12 cellular contexts compared by ENCODE assay signal in the genomic region with DNA sequence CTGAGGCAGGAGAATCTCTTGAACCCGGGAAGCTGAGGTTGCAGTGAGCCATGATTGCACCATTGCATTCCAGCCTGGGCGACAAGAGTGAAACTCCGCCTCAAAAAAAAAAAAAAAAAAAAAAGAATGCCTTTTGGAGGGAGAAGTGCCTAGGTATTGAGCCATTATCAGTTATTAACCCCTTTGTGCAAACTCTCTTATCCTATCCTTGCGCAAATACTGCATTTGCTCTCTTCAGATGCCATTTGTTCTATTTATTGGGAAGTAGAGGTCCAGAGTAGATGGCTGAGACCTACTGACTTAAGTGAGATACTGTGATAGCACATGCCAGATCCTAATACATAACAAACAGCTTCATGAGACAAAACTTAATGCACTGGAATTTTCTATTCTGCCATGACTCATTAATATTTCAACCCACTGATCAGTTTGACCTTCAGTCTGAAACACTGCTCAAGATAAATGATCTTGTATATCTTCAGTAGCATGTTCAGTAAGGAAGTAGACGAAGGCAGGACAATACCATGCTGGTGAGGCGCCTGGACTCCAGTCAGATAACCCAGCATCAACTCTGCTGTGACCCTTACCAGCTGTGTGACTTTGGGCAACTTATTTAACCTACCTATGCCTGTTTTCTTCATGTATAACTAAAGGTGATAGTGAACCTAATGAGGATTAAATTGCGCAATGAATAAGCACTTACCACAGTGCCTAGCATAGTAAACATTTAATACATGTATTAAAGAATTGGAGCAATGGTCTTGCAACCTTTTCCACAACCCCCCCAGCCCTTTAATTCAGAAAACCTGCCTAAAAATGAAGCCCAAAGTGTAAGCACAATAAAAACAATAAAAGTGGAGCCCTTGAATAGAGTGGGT. TPM values are rescaled to one million over a fixed set of nuclear protein-coding genes. Genes with fewer than 3 reads are reported as not detected.
DNase-seq lines count a peak whose midpoint lies in the region; ATAC-seq, FAIRE-seq and TF ChIP-seq lines count a peak whose summit lies in the region.
"Had no signal": no experiment of that assay in that cellular context is flagged by ENCODE, and none has a peak within 500 bp of the region (broad histone marks: within the 10 kb centered on the region; RNA-seq: fewer than 3 reads in every experiment).

No MANE protein-coding gene starts in this region.

- ATAC-seq in activated T-cell treated with anti-CD3 and anti-CD28 coated beads, Interleukin-2, amount 50 U/mL, for 72 hours (replicated peaks in 1 of 2) = no peak
- ATAC-seq in Panc1 = no peak
- ATAC-seq in stimulated activated memory B cell treated with anti-CD40 and anti-IgM and Interleukin-4, amounts not matched to agents 10 μg/mL and 1 μg/mL and 100 μg/mL, for 72 hours = no peak

- 91% methylated on average over 6 of the region's 7 CpGs; no CpG with 5 or more reads in 1 of the 2 experiments for WGBS in H1 (ENCODE audit: extremely low coverage in 1 of 2, insufficient coverage in 1 of 2, insufficient read length in 1 of 2, insufficient replicate concordance in 2 of 2, low coverage in 1 of 2, low lambda C conversion rate in 2 of 2, missing lambda C conversion rate in 1 of 2), 2 experiments

- H3K4me2 ChIP-seq in H1 (ENCODE audit: insufficient read depth in 1 of 2, low read depth in 2 of 2, low read length in 2 of 2) = no peak overlapping the region

- TF ChIP-seq RAD21 in H1 (IDR thresholded peaks at IDR 0.05 in 1 of 2, conservative IDR thresholded peaks at IDR 0.05 in 1 of 2; ENCODE audit: low read depth in 2 of 2, low read length in 2 of 2) = no peak

- H3K9ac ChIP-seq in H1 (replicated peaks in 1 of 4; ENCODE audit: extremely low read depth in 1 of 4, low read depth in 3 of 4, low read length in 3 of 4) = no peak overlapping the region

- no peak overlapping the region for H4K91ac ChIP-seq in H1 (replicated peaks; ENCODE audit: insufficient read length, low read length)

- H2BK120ac ChIP-seq in H1 (replicated peaks; ENCODE audit: low read depth, low read length) = no peak overlapping the region

- H3K4me1 Mint-ChIP-seq in activated T-cell treated with anti-CD3 and anti-CD28 coated beads, Interleukin-2, amount 50 U/mL, for 72 hours (ENCODE audit: low read depth) = peaks cover 43% of the 10 kb centered on the region
- H3K4me1 Mint-ChIP-seq in stimulated activated memory B cell treated with anti-CD40 and anti-IgM and Interleukin-4, amounts not matched to agents 10 μg/mL and 1 μg/mL and 100 μg/mL, for 72 hours = peaks cover 44% of the 10 kb centered on the region

- no peak overlapping the region for H2BK12ac ChIP-seq in H1 (ENCODE audit: low read depth, low read length)

- no TSS peak for BruUV-seq in Panc1 (replicated peaks; lab: Mats Ljungman, UMichigan)

- H2BK15ac ChIP-seq in H1 (ENCODE audit: low read length) = no peak overlapping the region

- H4K5ac ChIP-seq in H1 (ENCODE audit: insufficient read length, low read depth, low read length) = no peak overlapping the region

- peak overlapping the region; percentile 11 for H3K27ac Mint-ChIP-seq in activated T-cell treated with anti-CD3 and anti-CD28 coated beads, Interleukin-2, amount 50 U/mL, for 72 hours
- H3K27ac Mint-ChIP-seq in stimulated activated memory B cell treated with anti-CD40 and anti-IgM and Interleukin-4, amounts not matched to agents 10 μg/mL and 1 μg/mL and 100 μg/mL, for 72 hours = peak overlapping the region; percentile 32
- H3K27ac Mint-ChIP-seq: mesothelial cell of epicardium had no signal

- in situ Hi-C loops in Panc1 (cut with HindIII; ENCODE audit: low pct_unique_long_range_greater_than_20kb, low sequenced_read_pairs) = no loop called here

- no peak overlapping the region for H3K4ac ChIP-seq in H1 (replicated peaks; ENCODE audit: insufficient read length, low read depth, low read length)

- no peak overlapping the region for H3K23ac ChIP-seq in H1 (ENCODE audit: insufficient read length)

- no peaks in the 10 kb centered on the region for H3K23me2 ChIP-seq in H1 (ENCODE audit: low read depth, low read length)

- CTCF ChIA-PET in Panc1 (lab: Charles Lee) = interaction anchor here (0.6 kb wide), 1 partner anchor 127 kb away, joined by 3 read pairs; a partner anchor contains a TSS
- CTCF ChIA-PET in H1 (lab: Charles Lee; ENCODE audit: partially characterized antibody) = interaction anchor here (0.8 kb wide), 1 partner anchor 48 kb away, joined by 4 read pairs; a partner anchor contains a TSS

- FAIRE-seq in H1 (lab: Jason Lieb, UNC) = no peak
- no peak for FAIRE-seq in RCC 7860 (lab: Jason Lieb, UNC)

- no peak overlapping the region for H3K4me3 ChIP-seq in Panc1 (ENCODE audit: low read depth in 2 of 2, low read length in 2 of 2)
- H3K4me3 ChIP-seq in H1 (ENCODE audit: extremely low read depth in 1 of 4, insufficient read depth in 2 of 4, low read depth in 3 of 4, low read length in 4 of 4) = no peak overlapping the region
- H3K4me3 ChIP-seq: coronary artery had no signal

- H3K14ac ChIP-seq in H1 (ENCODE audit: insufficient read length) = no peak overlapping the region

- H3K79me1 ChIP-seq in H1 (ENCODE audit: low read depth, low read length) = 0 out of 2 replicates have a peak, but pooled peaks cover 3% of the 10 kb centered on the region

- TF ChIP-seq POLR2A in H1 (IDR thresholded peaks at IDR 0.05; ENCODE audit: control extremely low read depth in 1 of 2, low read depth in 2 of 2, low read length in 2 of 2) = no peak

- intact Hi-C loops in Panc1 (cut with micrococcal nuclease; ENCODE audit: unreplicated experiment) = loop anchor here (2.0 kb wide), 1 partner anchor 190 kb away; no protein-coding TSS in a partner anchor

- H3K9me3 ChIP-seq in Panc1 (ENCODE audit: control insufficient read depth, insufficient read depth, low read depth, low read length) (no peaks in the 10 kb centered on the region), H1 (ENCODE audit: insufficient read depth in 2 of 2, low read depth in 1 of 2, low read length in 1 of 2) (no peaks in the 10 kb centered on the region)

- H3K27me3 ChIP-seq in Panc1 (ENCODE audit: control insufficient read depth, insufficient read depth, low read length) (no peaks in the 10 kb centered on the region), H1 (replicated peaks in 1 of 4; ENCODE audit: control insufficient read depth in 3 of 4, extremely low read depth in 1 of 4, insufficient read depth in 3 of 4, low read length in 3 of 4) (no peaks in the 10 kb centered on the region)

- no peak overlapping the region for H3K56ac ChIP-seq in H1 (replicated peaks; ENCODE audit: insufficient read length, low read depth, low read length)

- H3K27me3 Mint-ChIP-seq in activated T-cell treated with anti-CD3 and anti-CD28 coated beads, Interleukin-2, amount 50 U/mL, for 72 hours (ENCODE audit: low read depth) = no peaks in the 10 kb centered on the region
- H3K27me3 Mint-ChIP-seq in stimulated activated memory B cell treated with anti-CD40 and anti-IgM and Interleukin-4, amounts not matched to agents 10 μg/mL and 1 μg/mL and 100 μg/mL, for 72 hours = no peaks in the 10 kb centered on the region
- H3K27me3 Mint-ChIP-seq: progenitor cell of endocrine pancreas had no signal

- TF ChIP-seq CTCF in Panc1 (IDR thresholded peaks at IDR 0.05) = no peak
- no peak for TF ChIP-seq CTCF in H1 (IDR thresholded peaks at IDR 0.05; ENCODE audit: control extremely low read depth in 1 of 3, insufficient read depth in 1 of 3, low read depth in 1 of 3, low read length in 3 of 3)

- H2AFZ ChIP-seq in H1 (ENCODE audit: low read length) = no peak overlapping the region

- H3K9me3 Mint-ChIP-seq in activated T-cell treated with anti-CD3 and anti-CD28 coated beads, Interleukin-2, amount 50 U/mL, for 72 hours = no peaks in the 10 kb centered on the region
- no peaks in the 10 kb centered on the region for H3K9me3 Mint-ChIP-seq in stimulated activated memory B cell treated with anti-CD40 and anti-IgM and Interleukin-4, amounts not matched to agents 10 μg/mL and 1 μg/mL and 100 μg/mL, for 72 hours
- H3K9me3 Mint-ChIP-seq: mesothelial cell of epicardium had no signal

- H2BK5ac ChIP-seq in H1 (ENCODE audit: low read depth, low read length) = no peak overlapping the region

- no peaks in the 10 kb centered on the region; the same call in 1 of the 2 replicates for H3K36me3 ChIP-seq in Panc1 (ENCODE audit: control insufficient read depth, insufficient read depth, low read length)
- H3K36me3 ChIP-seq in H1 (ENCODE audit: control insufficient read depth in 2 of 4, insufficient read depth in 4 of 4, low read length in 3 of 4) = peaks cover 0 to 24% (median 1%) of the 10 kb centered on the region in 4 experiments; a peak in 1 of 8 replicates

- no peak for TF ChIP-seq EP300 in H1 (IDR thresholded peaks at IDR 0.05; ENCODE audit: borderline replicate concordance in 1 of 2, low read depth in 2 of 2, low read length in 2 of 2)

- H3K4me1 ChIP-seq in Panc1 (ENCODE audit: control insufficient read depth, insufficient read depth, low read length) (peaks cover 19% of the 10 kb centered on the region), H1 (replicated peaks in 1 of 4; ENCODE audit: control insufficient read depth in 3 of 4, insufficient read depth in 4 of 4, low read length in 3 of 4) (no peaks in the 10 kb centered on the region)

- peaks cover 0 to 49% of the 10 kb centered on the region in 2 experiments; a peak in 2 of 4 replicates for H3K79me2 ChIP-seq in H1 (ENCODE audit: control insufficient read depth in 1 of 2, insufficient read depth in 2 of 2, low read length in 2 of 2)

- no peak for DNase-seq in activated T-cell treated with anti-CD3 and anti-CD28 coated beads, Interleukin-2, amount 50 U/mL, for 72 hours
- DNase-seq in activated T-cell treated with anti-CD3 and anti-CD28 coated beads for 4 hours (no peak), Panc1 (ENCODE audit: low read depth, low spot score) (no peak), H1 (ENCODE audit: low read depth in 1 of 2, low spot score in 2 of 2) (no peak), RCC 7860 (ENCODE audit: low spot score) (no peak), T1000 (lab: John Stamatoyannopoulos, UW) (no peak), GM03348 (ENCODE audit: low spot score) (no peak)
- DNase-seq: activated CD4-positive, alpha-beta T cell treated with anti-CD3 and anti-CD28 coated beads, Interleukin-2, amount 50 U/mL, for 48 hours had no signal

- H3K36me3 Mint-ChIP-seq in activated T-cell treated with anti-CD3 and anti-CD28 coated beads, Interleukin-2, amount 50 U/mL, for 72 hours (ENCODE audit: insufficient read depth in 2 of 2) = peaks cover 11 to 24% of the 10 kb centered on the region in 2 donors
- H3K36me3 Mint-ChIP-seq in stimulated activated memory B cell treated with anti-CD40 and anti-IgM and Interleukin-4, amounts not matched to agents 10 μg/mL and 1 μg/mL and 100 μg/mL, for 72 hours = peaks cover 31% of the 10 kb centered on the region

- H3K27ac ChIP-seq in Panc1 (ENCODE audit: low read length) (peak overlapping the region; percentile 70), H1 (ENCODE audit: low read depth, low read length) (no peak overlapping the region)

- H4K8ac ChIP-seq in H1 (ENCODE audit: extremely low read depth, insufficient read depth, low read length) = no peak overlapping the region

- peaks cover 2 to 15% of the 10 kb centered on the region in 2 experiments for H4K20me1 ChIP-seq in H1 (replicated peaks in 1 of 2; ENCODE audit: control insufficient read depth in 1 of 2, insufficient read depth in 2 of 2, low read length in 2 of 2)

- POLR2A ChIA-PET in Panc1 (lab: Charles Lee) = interaction anchor here (0.5 kb wide), 2 partner anchors 8 to 58 kb away, joined by 6 to 7 read pairs; no protein-coding TSS in a partner anchor
- POLR2A ChIA-PET in H1 (lab: Charles Lee; ENCODE audit: partially characterized antibody) = interaction anchor here (0.6 to 2.2 kb wide), 6 partner anchors 18 to 131 kb away, joined by 4 to 8 read pairs (median 4); a partner anchor contains a TSS

- H3K18ac ChIP-seq in H1 (ENCODE audit: extremely low read depth, low read length) = no peak overlapping the region

- no peak overlapping the region for H2AK5ac ChIP-seq in H1 (ENCODE audit: low read depth, low read length)

- no peak overlapping the region for H3K4me3 Mint-ChIP-seq in activated T-cell treated with anti-CD3 and anti-CD28 coated beads, Interleukin-2, amount 50 U/mL, for 72 hours
- H3K4me3 Mint-ChIP-seq in stimulated activated memory B cell treated with anti-CD40 and anti-IgM and Interleukin-4, amounts not matched to agents 10 μg/mL and 1 μg/mL and 100 μg/mL, for 72 hours = no peak overlapping the region
- H3K4me3 Mint-ChIP-seq: mesothelial cell of epicardium had no signal

- no peak overlapping the region for H2BK20ac ChIP-seq in H1 (ENCODE audit: low read length)

RNA-seq across cellular contexts. Expression of a gene that starts 5.7 kb away (rescaled TPM):
- total RNA-seq in activated T-cell treated with anti-CD3 and anti-CD28 coated beads, Interleukin-2, amount 50 U/mL, for 72 hours = 1 to 10 TPM; 6.0 to 6.6 TPM
- total RNA-seq in Panc1 (2021; ENCODE audit: unreplicated experiment) = 8.2 TPM
- polyA plus RNA-seq in Panc1 (2012; ENCODE audit: insufficient read length) = 8.3 TPM
- total RNA-seq in H1 (2021; fragmentation: NEBNext Ultra II Directional; extraction: Animal tissue kit (Norgen Biotek cat#: 25700)) = 27.5 and 30.0 TPM in 2 replicates
- 12.2 and 13.1 TPM in 2 replicates for polyA plus RNA-seq in H1 (2011; rRNA removed)
- 19.4 TPM for polyA plus RNA-seq in H1 (2011; cell fraction: cytosol; rRNA removed)
- polyA plus RNA-seq in H1 (2011; cell fraction: nucleus; rRNA removed) = 8.6 TPM
- polyA plus RNA-seq in H1 (2012, experiment 1 of 2) = 15.7 to 25.0 TPM (median 17.1 TPM) in 4 replicates
- 5.3 TPM for polyA plus RNA-seq in H1 (2012, experiment 2 of 2)
- polyA plus RNA-seq in H1 (2013, experiment 1 of 2) = 14.7 TPM
- polyA plus RNA-seq in H1 (2013, experiment 2 of 2) = 14.4 TPM
- 4.5 and 5.9 TPM in 2 replicates for polyA minus RNA-seq in H1 (2011; rRNA and poly(A)+ RNA removed)
- 10.2 TPM for polyA minus RNA-seq in H1 (2011; cell fraction: cytosol; rRNA and poly(A)+ RNA removed)
- 10.3 TPM for polyA minus RNA-seq in H1 (2011; cell fraction: nucleus; rRNA and poly(A)+ RNA removed)

RNA-seq across cellular contexts. Expression of a gene that starts 20.2 kb away (rescaled TPM):
- total RNA-seq in activated T-cell treated with anti-CD3 and anti-CD28 coated beads, Interleukin-2, amount 50 U/mL, for 72 hours = 10 to 100 TPM; 41.6 to 52.7 TPM
- 51.4 TPM for total RNA-seq in Panc1 (2021; ENCODE audit: unreplicated experiment)
- 24.6 TPM for polyA plus RNA-seq in Panc1 (2012; ENCODE audit: insufficient read length)
- 23.7 and 24.5 TPM in 2 replicates for total RNA-seq in H1 (2021; fragmentation: NEBNext Ultra II Directional; extraction: Animal tissue kit (Norgen Biotek cat#: 25700))
- polyA plus RNA-seq in H1 (2011; rRNA removed) = 10.0 and 10.6 TPM in 2 replicates
- 12.6 TPM for polyA plus RNA-seq in H1 (2011; cell fraction: cytosol; rRNA removed)
- 6.7 TPM for polyA plus RNA-seq in H1 (2011; cell fraction: nucleus; rRNA removed)
- polyA plus RNA-seq in H1 (2012, experiment 1 of 2) = 3.7 to 12.2 TPM (median 11.4 TPM) in 4 replicates
- 3.4 TPM for polyA plus RNA-seq in H1 (2012, experiment 2 of 2)
- polyA plus RNA-seq in H1 (2013, experiment 1 of 2) = 23.5 TPM
- polyA plus RNA-seq in H1 (2013, experiment 2 of 2) = 25.9 TPM
- 10.0 and 11.1 TPM in 2 replicates for polyA minus RNA-seq in H1 (2011; rRNA and poly(A)+ RNA removed)
- 8.4 TPM for polyA minus RNA-seq in H1 (2011; cell fraction: cytosol; rRNA and poly(A)+ RNA removed)
- polyA minus RNA-seq in H1 (2011; cell fraction: nucleus; rRNA and poly(A)+ RNA removed) = 10.4 TPM

RNA-seq across cellular contexts. Expression of a gene that starts 20.4 kb away (rescaled TPM):
- 100 to 1,000 TPM; 217 to 225 TPM for total RNA-seq in activated T-cell treated with anti-CD3 and anti-CD28 coated beads, Interleukin-2, amount 50 U/mL, for 72 hours
- total RNA-seq in Panc1 (2021; ENCODE audit: unreplicated experiment) = 136 TPM
- polyA plus RNA-seq in Panc1 (2012; ENCODE audit: insufficient read length) = 167 TPM
- 230 and 233 TPM in 2 replicates for total RNA-seq in H1 (2021; fragmentation: NEBNext Ultra II Directional; extraction: Animal tissue kit (Norgen Biotek cat#: 25700))
- polyA plus RNA-seq in H1 (2011; rRNA removed) = 79.0 and 138 TPM in 2 replicates
- polyA plus RNA-seq in H1 (2011; cell fraction: cytosol; rRNA removed) = 220 TPM
- polyA plus RNA-seq in H1 (2011; cell fraction: nucleus; rRNA removed) = 27.1 TPM
- polyA plus RNA-seq in H1 (2012, experiment 1 of 2) = 382 to 464 TPM (median 426 TPM) in 4 replicates
- polyA plus RNA-seq in H1 (2012, experiment 2 of 2) = 104 TPM
- 619 TPM for polyA plus RNA-seq in H1 (2013, experiment 1 of 2)
- 686 TPM for polyA plus RNA-seq in H1 (2013, experiment 2 of 2)
- polyA minus RNA-seq in H1 (2011; rRNA and poly(A)+ RNA removed) = 61.5 and 70.8 TPM in 2 replicates
- polyA minus RNA-seq in H1 (2011; cell fraction: cytosol; rRNA and poly(A)+ RNA removed) = 48.9 TPM
- 24.0 TPM for polyA minus RNA-seq in H1 (2011; cell fraction: nucleus; rRNA and poly(A)+ RNA removed)

RNA-seq across cellular contexts. Expression of a gene that starts 42.0 kb away (rescaled TPM):
- total RNA-seq in activated T-cell treated with anti-CD3 and anti-CD28 coated beads, Interleukin-2, amount 50 U/mL, for 72 hours = 10 to 100 TPM; 44.1 to 53.1 TPM
- 23.3 TPM for total RNA-seq in Panc1 (2021; ENCODE audit: unreplicated experiment)
- 11.6 TPM for polyA plus RNA-seq in Panc1 (2012; ENCODE audit: insufficient read length)
- 37.5 and 37.7 TPM in 2 replicates for total RNA-seq in H1 (2021; fragmentation: NEBNext Ultra II Directional; extraction: Animal tissue kit (Norgen Biotek cat#: 25700))
- 17.9 and 30.7 TPM in 2 replicates for polyA plus RNA-seq in H1 (2011; rRNA removed)
- polyA plus RNA-seq in H1 (2011; cell fraction: cytosol; rRNA removed) = 25.5 TPM
- 23.5 TPM for polyA plus RNA-seq in H1 (2011; cell fraction: nucleus; rRNA removed)
- polyA plus RNA-seq in H1 (2012, experiment 1 of 2) = 20.3 to 30.6 TPM (median 25.3 TPM) in 4 replicates
- polyA plus RNA-seq in H1 (2012, experiment 2 of 2) = 15.6 TPM
- 29.5 TPM for polyA plus RNA-seq in H1 (2013, experiment 1 of 2)
- 28.0 TPM for polyA plus RNA-seq in H1 (2013, experiment 2 of 2)
- 13.4 and 15.4 TPM in 2 replicates for polyA minus RNA-seq in H1 (2011; rRNA and poly(A)+ RNA removed)
- polyA minus RNA-seq in H1 (2011; cell fraction: cytosol; rRNA and poly(A)+ RNA removed) = 13.9 TPM
- polyA minus RNA-seq in H1 (2011; cell fraction: nucleus; rRNA and poly(A)+ RNA removed) = 21.0 TPM

RNA-seq across cellular contexts. Expression of a gene that starts 47.2 kb away (rescaled TPM):
- 10 to 100 TPM; 24.5 to 30.0 TPM for total RNA-seq in activated T-cell treated with anti-CD3 and anti-CD28 coated beads, Interleukin-2, amount 50 U/mL, for 72 hours
- 17.4 TPM for total RNA-seq in Panc1 (2021; ENCODE audit: unreplicated experiment)
- 6.0 TPM for polyA plus RNA-seq in Panc1 (2012; ENCODE audit: insufficient read length)
- total RNA-seq in H1 (2021; fragmentation: NEBNext Ultra II Directional; extraction: Animal tissue kit (Norgen Biotek cat#: 25700)) = 31.2 and 34.0 TPM in 2 replicates
- polyA plus RNA-seq in H1 (2011; rRNA removed) = 24.5 and 41.7 TPM in 2 replicates
- polyA plus RNA-seq in H1 (2011; cell fraction: cytosol; rRNA removed) = 31.3 TPM
- polyA plus RNA-seq in H1 (2011; cell fraction: nucleus; rRNA removed) = 26.3 TPM
- polyA plus RNA-seq in H1 (2012, experiment 1 of 2) = 22.3 to 34.7 TPM (median 26.4 TPM) in 4 replicates
- polyA plus RNA-seq in H1 (2012, experiment 2 of 2) = 10.6 TPM
- polyA plus RNA-seq in H1 (2013, experiment 1 of 2) = 34.4 TPM
- 31.3 TPM for polyA plus RNA-seq in H1 (2013, experiment 2 of 2)
- 30.6 and 42.3 TPM in 2 replicates for polyA minus RNA-seq in H1 (2011; rRNA and poly(A)+ RNA removed)
- polyA minus RNA-seq in H1 (2011; cell fraction: cytosol; rRNA and poly(A)+ RNA removed) = 9.9 TPM
- 35.8 TPM for polyA minus RNA-seq in H1 (2011; cell fraction: nucleus; rRNA and poly(A)+ RNA removed)
